ENCODE assay signal across 12 cellular contexts in genomic region chr11:33379931-33380330, GRCh38. TPM values are rescaled to one million over a fixed set of nuclear protein-coding genes. Genes with fewer than 3 reads are reported as not detected.
DNase-seq lines count a peak whose midpoint lies in the region; ATAC-seq and TF ChIP-seq lines count a peak whose summit lies in the region.
"Had no signal": no experiment of that assay in that cellular context is flagged by ENCODE, and none has a peak within 500 bp of the region (broad histone marks: within the 10 kb centered on the region; RNA-seq: fewer than 3 reads in every experiment).

No MANE protein-coding gene starts in this region.

- H3K36me3 ChIP-seq in GM23248 (ENCODE audit: low read depth) = 0 out of 2 replicates have a peak, but pooled peaks cover 6% of the 10 kb centered on the region

- H2AFZ ChIP-seq in GM23248 = no peak overlapping the region
- H2AFZ ChIP-seq: hepatocyte had no signal

- H3K27ac Mint-ChIP-seq in activated naive CD8-positive, alpha-beta T cell treated with anti-CD3 and anti-CD28 coated beads, Interleukin-2, amount 10 ng/mL, durations not matched to agents 7 days and 5 days = no peak overlapping the region
- H3K27ac Mint-ChIP-seq: activated CD4-positive, alpha-beta T cell treated with anti-CD3 and anti-CD28 coated beads for 36 hours had no signal

- H3K27ac ChIP-seq in GM23248 = no peak overlapping the region
- H3K27ac ChIP-seq: hepatocyte had no signal

- H3K9me2 ChIP-seq in GM23248 (ENCODE audit: insufficient read depth) = no peaks in the 10 kb centered on the region

- no peaks in the 10 kb centered on the region for H3K36me3 Mint-ChIP-seq in activated naive CD8-positive, alpha-beta T cell treated with anti-CD3 and anti-CD28 coated beads, Interleukin-2, amount 10 ng/mL, durations not matched to agents 7 days and 5 days

- H3K4me3 Mint-ChIP-seq in activated naive CD8-positive, alpha-beta T cell treated with anti-CD3 and anti-CD28 coated beads, Interleukin-2, amount 10 ng/mL, durations not matched to agents 7 days and 5 days = no peak overlapping the region
- H3K4me3 Mint-ChIP-seq: activated CD4-positive, alpha-beta T cell treated with anti-CD3 and anti-CD28 coated beads for 36 hours had no signal

- H3F3A ChIP-seq in GM23248 (ENCODE audit: insufficient read depth) = peaks cover 24% of the 10 kb centered on the region

- H3K4me1 Mint-ChIP-seq in activated naive CD8-positive, alpha-beta T cell treated with anti-CD3 and anti-CD28 coated beads, Interleukin-2, amount 10 ng/mL, durations not matched to agents 7 days and 5 days = no peaks in the 10 kb centered on the region
- H3K4me1 Mint-ChIP-seq: activated CD4-positive, alpha-beta T cell treated with anti-CD3 and anti-CD28 coated beads for 36 hours had no signal

- DNase-seq in GM10266 (ENCODE audit: extremely low spot score) (peak; percentile 53), COLO668 (lab: John Stamatoyannopoulos, UW; ENCODE audit: unreplicated experiment) (no peak), NCI-H187 (lab: John Stamatoyannopoulos, UW) (no peak), GM23248 (no peak), NCI-H2227 (lab: John Stamatoyannopoulos, UW; ENCODE audit: unreplicated experiment) (no peak)
- DNase-seq in activated naive CD8-positive, alpha-beta T cell treated with anti-CD3 and anti-CD28 coated beads, Interleukin-2, amount 10 ng/mL, durations not matched to agents 7 days and 5 days = no peak
- DNase-seq: activated CD4-positive, alpha-beta T cell treated with anti-CD3 and anti-CD28 coated beads for 36 hours; NCI-H146; NK-92 treated with Interleukin-12 subunit alpha and Interleukin-12 subunit beta, amount 100 ng/mL, for 24 hours had no signal

- in situ Hi-C loops in GM23248 (cut with MboI) = loop anchor here (10.0 kb wide), 1 partner anchor 155 kb away; no protein-coding TSS in a partner anchor

- 99% methylated on average over 4 of the region's 4 CpGs for WGBS in GM23248 (ENCODE audit: low coverage in 1 of 2, low lambda C conversion rate in 2 of 2, missing lambda C conversion rate in 2 of 2), 2 experiments

- no peaks in the 10 kb centered on the region; the same call in 1 of the 2 replicates for H4K20me1 ChIP-seq in GM23248 (ENCODE audit: insufficient read depth)

- H3K27me3 ChIP-seq in GM23248 (replicated peaks; ENCODE audit: insufficient read depth) = no peaks in the 10 kb centered on the region

- H3K9me3 Mint-ChIP-seq in activated naive CD8-positive, alpha-beta T cell treated with anti-CD3 and anti-CD28 coated beads, Interleukin-2, amount 10 ng/mL, durations not matched to agents 7 days and 5 days = no peaks in the 10 kb centered on the region

- H3K4me1 ChIP-seq in GM23248 (ENCODE audit: insufficient read depth) = peaks cover 18% of the 10 kb centered on the region

- H3K9me3 ChIP-seq in GM23248 (ENCODE audit: low read depth) = no peaks in the 10 kb centered on the region

- H3K27me3 Mint-ChIP-seq in activated naive CD8-positive, alpha-beta T cell treated with anti-CD3 and anti-CD28 coated beads, Interleukin-2, amount 10 ng/mL, durations not matched to agents 7 days and 5 days = peaks cover 36% of the 10 kb centered on the region

- peaks cover 92% of the 10 kb centered on the region for H3K79me2 ChIP-seq in GM23248 (ENCODE audit: insufficient read depth)
- H3K79me2 ChIP-seq: hepatocyte had no signal

- ATAC-seq in GM19463 (IDR thresholded peaks at IDR 0.05; ENCODE audit: unreplicated experiment) (peak; percentile 69), HG03039 (IDR thresholded peaks at IDR 0.05; ENCODE audit: unreplicated experiment) (peak; percentile 46)
- peak; percentile 26 for ATAC-seq in activated naive CD8-positive, alpha-beta T cell treated with anti-CD3 and anti-CD28 coated beads, Interleukin-2, amount 10 ng/mL, durations not matched to agents 7 days and 5 days (ENCODE audit: low read depth)
- ATAC-seq: activated CD4-positive, alpha-beta T cell treated with anti-CD3 and anti-CD28 coated beads for 36 hours had no signal

- H3K9ac ChIP-seq in GM23248 = no peak overlapping the region

- no peak overlapping the region for H3K4me2 ChIP-seq in GM23248 (ENCODE audit: unreplicated experiment)
- H3K4me2 ChIP-seq: hepatocyte had no signal

- POLR2A ChIA-PET in activated naive CD8-positive, alpha-beta T cell treated with anti-CD3 and anti-CD28 coated beads, Interleukin-2, amount 10 ng/mL, durations not matched to agents 7 days and 5 days (lab: Charles Lee) = no interaction called here

- TF ChIP-seq CTCF in GM10266 (IDR thresholded peaks at IDR 0.05; ENCODE audit: control insufficient read depth, insufficient read depth, low read depth, missing control alignments) = no peak

- no peak overlapping the region for H3K4me3 ChIP-seq in GM23248
- H3K4me3 ChIP-seq: hepatocyte had no signal

RNA-seq across cellular contexts. Expression of gene KIAA1549L, which starts 4.0 kb away (rescaled TPM):
- total RNA-seq in activated naive CD8-positive, alpha-beta T cell treated with anti-CD3 and anti-CD28 coated beads, Interleukin-2, amount 10 ng/mL, durations not matched to agents 7 days and 5 days = not detected
- total RNA-seq in GM23248 (2014; rRNA removed; shearing (Covaris generic)) = 29.9 and 35.3 TPM in 2 replicates
- polyA plus RNA-seq in GM23248 (2016; fragmentation: Nextera tagmentation; extraction: Ambion mirVana) = 6.3 and 6.9 TPM in 2 replicates
- total RNA-seq: activated CD4-positive, alpha-beta T cell treated with anti-CD3 and anti-CD28 coated beads for 36 hours had no signal

Comparison
In these comparisons a context has a peak if more than half of its experiments do, and no peak if none do; other contexts are left out.
1. RNA of gene KIAA1549L, which starts 4.0 kb away (total RNA-seq): 29.9 to 35.3 TPM in GM23248; not detected in activated naive CD8-positive, alpha-beta T cell treated with anti-CD3 and anti-CD28 coated beads, Interleukin-2, amount 10 ng/mL, durations not matched to agents 7 days and 5 days; every median in the first group is over 10 times any median in the second.
2. Peak in every context shown above with its lines, with median percentiles within 50 percentile points of each other: ATAC-seq.